In the genomic region with DNA sequence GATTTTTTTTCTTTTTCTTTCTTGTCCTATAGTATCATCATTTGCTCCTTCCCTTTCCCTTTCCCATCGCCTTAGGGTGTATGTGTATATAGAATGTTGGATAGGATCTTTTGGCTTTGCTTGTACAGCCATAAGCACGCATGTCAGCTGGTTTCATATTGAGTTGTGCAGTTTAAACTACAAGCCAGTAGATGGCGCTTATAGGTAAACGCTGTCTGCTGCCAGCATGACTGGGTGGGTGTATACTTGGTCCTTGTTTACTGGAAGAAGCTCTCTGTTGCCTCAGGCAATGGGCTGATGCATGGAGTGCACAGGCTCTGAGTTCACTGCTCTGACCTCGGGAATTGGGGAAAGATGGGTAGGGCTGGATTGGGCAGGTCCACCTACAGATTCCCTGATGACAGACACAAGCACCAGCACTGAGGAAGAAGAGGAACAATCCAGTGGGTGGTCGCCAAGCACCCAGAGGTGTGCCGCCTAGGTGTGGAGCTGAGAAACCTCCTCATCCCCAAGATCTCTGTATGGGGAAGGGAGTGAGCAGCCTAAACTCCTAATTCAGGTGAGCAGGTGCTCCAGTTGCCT, we compare ENCODE assay signal across 8 cellular contexts.
DNase-seq lines count a peak whose midpoint lies in the region; ATAC-seq and TF ChIP-seq lines count a peak whose summit lies in the region.

No MANE protein-coding gene starts in this region.

- ATAC-seq in GM18499 (IDR thresholded peaks at IDR 0.05; ENCODE audit: insufficient read depth, unreplicated experiment) (peak; percentile 82), HG02870 (IDR thresholded peaks at IDR 0.05; ENCODE audit: unreplicated experiment) (peak; percentile 94)

- no peaks in the 10 kb centered on the region for H3K27me3 Mint-ChIP-seq in neural progenitor cell (ENCODE audit: insufficient read depth, low read depth)

- H3K9me3 ChIP-seq in neural progenitor cell (ENCODE audit: low read depth) = no peaks in the 10 kb centered on the region

- peak; percentile 71 for TF ChIP-seq CTCF in neural progenitor cell (IDR thresholded peaks at IDR 0.05)

- DNase-seq in ACHN (peak; percentile 55), NCI-H146 (lab: John Stamatoyannopoulos, UW) (peak; percentile 47), T47D (ENCODE audit: low read depth in 1 of 2, low spot score in 1 of 2) (peak; percentile 11 to 83), neural progenitor cell (ENCODE audit: low spot score) (peak; percentile 40), middle frontal gyrus (ENCODE audit: extremely low spot score, low spot score) (no peak), GOT3 (lab: John Stamatoyannopoulos, UW) (no peak)

- peaks cover 13% of the 10 kb centered on the region for H3K9me3 Mint-ChIP-seq in neural progenitor cell

- H3K4me2 ChIP-seq in neural progenitor cell = no peak overlapping the region

- no peak overlapping the region for H2AFZ ChIP-seq in neural progenitor cell (replicated peaks)

- peaks cover 2% of the 10 kb centered on the region for H3K36me3 Mint-ChIP-seq in neural progenitor cell

- H3F3A ChIP-seq in neural progenitor cell (ENCODE audit: low read depth) = no peaks in the 10 kb centered on the region

- no peaks in the 10 kb centered on the region for H4K20me1 ChIP-seq in neural progenitor cell (ENCODE audit: low read depth)

- no peaks in the 10 kb centered on the region for H3K36me3 ChIP-seq in neural progenitor cell

- peaks cover 6% of the 10 kb centered on the region for H3K4me1 ChIP-seq in neural progenitor cell

- no peak overlapping the region for H3K27ac ChIP-seq in neural progenitor cell

- H3K4me3 Mint-ChIP-seq in neural progenitor cell = no peak overlapping the region

- H3K27ac Mint-ChIP-seq in neural progenitor cell = no peak overlapping the region

- no peak overlapping the region for H3K4me3 ChIP-seq in neural progenitor cell

- H3K79me2 ChIP-seq in neural progenitor cell (ENCODE audit: low read depth) = no peaks in the 10 kb centered on the region

- H3K27me3 ChIP-seq in neural progenitor cell = no peaks in the 10 kb centered on the region

- peaks cover 9% of the 10 kb centered on the region for H3K4me1 Mint-ChIP-seq in neural progenitor cell

- no peak overlapping the region for H3K9ac ChIP-seq in neural progenitor cell

- in situ Hi-C loops in ACHN (cut with HindIII; ENCODE audit: low pct_ligation_motif_present, low pct_unique_long_range_greater_than_20kb, low sequenced_read_pairs) = no loop called here
- in situ Hi-C loops in T47D (cut with HindIII; ENCODE audit: low pct_unique_long_range_greater_than_20kb, low sequenced_read_pairs) = no loop called here

Comparison
In these comparisons a context has a peak if more than half of its experiments do, and no peak if none do; other contexts are left out.
1. DNase-seq: peak in ACHN (single experiment), NCI-H146 (single experiment), T47D (2 of 2) and neural progenitor cell (single experiment); none in middle frontal gyrus (single experiment) and GOT3 (single experiment).